ENCODE assay signal across 1 cellular context in genomic region chr17:75271955-75272847, GRCh38.
TF ChIP-seq lines count a peak whose summit lies in the region.

No MANE protein-coding gene starts in this region.

TF ChIP-seq in A549, 52 proteins besides CTCF, POLR2A, EP300 and RAD21 (continued from another document):
- TF ChIP-seq USF2 (IDR thresholded peaks at IDR 0.05) (no peak), HDAC2 (IDR thresholded peaks at IDR 0.05) (no peak)
